8 cellular contexts compared by ENCODE assay signal in genomic region chr1:108125312-108126138, GRCh38.
DNase-seq lines count a peak whose midpoint lies in the region; ATAC-seq and TF ChIP-seq lines count a peak whose summit lies in the region.

No MANE protein-coding gene starts in this region.

- H3K4me1 Mint-ChIP-seq in CD4-positive, alpha-beta T cell (ENCODE audit: low read depth) = peaks cover 7% of the 10 kb centered on the region

- H3K4me3 ChIP-seq in lower lobe of right lung = no peak overlapping the region

- H3K36me3 ChIP-seq in lower lobe of right lung = no peaks in the 10 kb centered on the region

- DNase-seq in CD4-positive, alpha-beta T cell = peak; percentile 42 to 65 (median 50)
- DNase-seq in NCI-H524 treated with DMSO at 0.1 percent for 48 hours (lab: John Stamatoyannopoulos, UW) = peak; percentile 28
- DNase-seq in activated CD4-positive, alpha-beta T cell treated with anti-CD3 and anti-CD28 coated beads, Interleukin-2, amount 50 U/mL, for 1 hour = peak; percentile 57
- DNase-seq in dermis microvascular lymphatic vessel endothelial cell (ENCODE audit: low read depth in 2 of 2) = peak; percentile 84
- DNase-seq in lower lobe of right lung = no peak
- peak; percentile 30 for DNase-seq in stimulated activated CD8-positive, alpha-beta memory T cell treated with anti-CD3 and anti-CD28 coated beads, Interleukin-15, amount 100 ng/mL, for 1 hour (ENCODE audit: low read depth)

- H3K36me3 Mint-ChIP-seq in CD4-positive, alpha-beta T cell (ENCODE audit: low read depth) = no peaks in the 10 kb centered on the region

- ATAC-seq in CD4-positive, alpha-beta T cell (ENCODE audit: poor library complexity) = peak; percentile 93
- ATAC-seq in GM19395 (IDR thresholded peaks at IDR 0.05; ENCODE audit: unreplicated experiment) = peak; percentile 98
- peak; percentile 93 for ATAC-seq in HG03457 (IDR thresholded peaks at IDR 0.05; ENCODE audit: unreplicated experiment)
- ATAC-seq in lower lobe of right lung = peak; percentile 91 to 93

- POLR2A ChIA-PET in CD4-positive, alpha-beta T cell (lab: Charles Lee) = interaction anchor here (0.7 to 1.8 kb wide), 3 partner anchors 162 to 345 kb away, joined by 3 to 18 read pairs (median 5); no protein-coding TSS in a partner anchor

- CTCF ChIA-PET in CD4-positive, alpha-beta T cell (lab: Charles Lee) = interaction anchor here (1.0 to 5.7 kb wide), 10 partner anchors 10 to 344 kb away, joined by 3 to 152 read pairs (median 4); partner anchors contain the start of gene SLC25A24

- no peaks in the 10 kb centered on the region for H3K9me3 Mint-ChIP-seq in CD4-positive, alpha-beta T cell

- H3K27me3 Mint-ChIP-seq in CD4-positive, alpha-beta T cell = no peaks in the 10 kb centered on the region

- peaks cover 8% of the 10 kb centered on the region for H3K4me1 ChIP-seq in lower lobe of right lung

- TF ChIP-seq CTCF in CD4-positive, alpha-beta T cell (IDR thresholded peaks at IDR 0.05) = peak; percentile 92
- TF ChIP-seq CTCF in lower lobe of right lung (IDR thresholded peaks at IDR 0.05) = peak; percentile 92

- intact Hi-C loops in CD4-positive, alpha-beta T cell (cut with DNase I, micrococcal nuclease) = loop anchor here (1.0 to 5.0 kb wide), 2 partner anchors 228 to 343 kb away; no protein-coding TSS in a partner anchor
- intact Hi-C loops in lower lobe of right lung (cut with DNase I) = loop anchor here (5.0 kb wide), 1 partner anchor 343 kb away; no protein-coding TSS in a partner anchor

- H3K27me3 ChIP-seq in CD4-positive, alpha-beta T cell (ENCODE audit: control insufficient read depth, insufficient read depth, low read length) = no peaks in the 10 kb centered on the region
- peaks cover under 1% of the 10 kb centered on the region for H3K27me3 ChIP-seq in lower lobe of right lung (ENCODE audit: low read depth)

- no peaks in the 10 kb centered on the region for H3K9me3 ChIP-seq in CD4-positive, alpha-beta T cell (ENCODE audit: control insufficient read depth, low read length)
- H3K9me3 ChIP-seq in lower lobe of right lung = no peaks in the 10 kb centered on the region

- no peak overlapping the region for H3K27ac Mint-ChIP-seq in CD4-positive, alpha-beta T cell

- no peak overlapping the region for H3K27ac ChIP-seq in CD4-positive, alpha-beta T cell (ENCODE audit: low read depth, low read length)
- H3K27ac ChIP-seq in lower lobe of right lung = no peak overlapping the region

- no peak overlapping the region for H3K4me3 Mint-ChIP-seq in CD4-positive, alpha-beta T cell
